In genomic region chr18:45760443-45761036, GRCh38 we compare ENCODE assay signal across 13 cellular contexts. TPM values are rescaled to one million over a fixed set of nuclear protein-coding genes. Genes with fewer than 3 reads are reported as not detected.
A peak's percentile ranks its signal among the peaks of the same experiment; 100 is the strongest.
DNase-seq lines count a peak whose midpoint lies in the region; ATAC-seq and TF ChIP-seq lines count a peak whose summit lies in the region.
"Had no signal": no experiment of that assay in that cellular context is flagged by ENCODE, and none has a peak within 500 bp of the region (broad histone marks: within the 10 kb centered on the region; RNA-seq: fewer than 3 reads in every experiment).

No MANE protein-coding gene starts in this region.

- H3K79me2 ChIP-seq in smooth muscle cell (ENCODE audit: low read depth), result no peaks in the 10 kb centered on the region

- H3K4me3 ChIP-seq in HUES64 (ENCODE audit: low read length) (peak overlapping the region; percentile 38; the same call in 1 of the 2 replicates), iPS-20b (ENCODE audit: low read length) (peak overlapping the region; percentile 41; the same call in 1 of the 2 replicates), smooth muscle cell (no peak overlapping the region)
- H3K4me3 ChIP-seq: Peyer's patch, psoas muscle had no signal

- H3K9me3 ChIP-seq in HUES64 (ENCODE audit: insufficient read depth, low read depth, low read length) (no peaks in the 10 kb centered on the region), iPS-20b (ENCODE audit: insufficient read depth, low read depth, low read length) (no peaks in the 10 kb centered on the region), smooth muscle cell (replicated peaks; ENCODE audit: low read depth) (no peaks in the 10 kb centered on the region)
- H3K9me3 ChIP-seq: Peyer's patch, psoas muscle had no signal

- TF ChIP-seq CTCF in smooth muscle cell (IDR thresholded peaks at IDR 0.05; ENCODE audit: borderline replicate concordance, insufficient read depth, poor library complexity, severe bottlenecking), result no peak

- no peak overlapping the region for H3K27ac ChIP-seq in HUES64 (ENCODE audit: low read depth, low read length)
- peak overlapping the region; percentile 4 for H3K27ac ChIP-seq in iPS-20b (ENCODE audit: low read length)
- no peak overlapping the region for H3K27ac ChIP-seq in smooth muscle cell (ENCODE audit: low read depth)
- H3K27ac ChIP-seq: Peyer's patch, psoas muscle had no signal

- H2AFZ ChIP-seq in smooth muscle cell (ENCODE audit: low read depth), result no peak overlapping the region

- H3K4me1 ChIP-seq in HUES64 (ENCODE audit: insufficient read depth, low read length), result peaks cover 14% of the 10 kb centered on the region
- H3K4me1 ChIP-seq in iPS-20b (ENCODE audit: insufficient read depth, low read length), result peaks cover 29% of the 10 kb centered on the region; the same call in 1 of the 2 replicates
- H3K4me1 ChIP-seq in smooth muscle cell (ENCODE audit: low read depth), result peaks cover 2% of the 10 kb centered on the region
- H3K4me1 ChIP-seq: Peyer's patch had no signal

- H3K27me3 ChIP-seq in HUES64 (ENCODE audit: insufficient read depth, low read length), result no peaks in the 10 kb centered on the region
- H3K27me3 ChIP-seq in iPS-20b (ENCODE audit: insufficient read depth, low read length), result no peaks in the 10 kb centered on the region
- H3K27me3 ChIP-seq in smooth muscle cell (ENCODE audit: low read depth), result no peaks in the 10 kb centered on the region
- H3K27me3 ChIP-seq: Peyer's patch had no signal

- 18% methylated on average over 5 of the region's 5 CpGs for WGBS in HUES64
- WGBS in smooth muscle cell (ENCODE audit: low lambda C conversion rate), result 37% methylated on average over 5 of the region's 5 CpGs

- peak; percentile 72 for DNase-seq in COR-L47 (lab: John Stamatoyannopoulos, UW)
- peak; percentile 98 for DNase-seq in NCI-H69 (lab: John Stamatoyannopoulos, UW)
- DNase-seq in stimulated activated naive CD8-positive, alpha-beta T cell treated with anti-CD3 and anti-CD28 coated beads, Interleukin-15, Interleukin-2, amounts not matched to agents 100 U/mL and 50 U/mL, for 24 hours, result no peak
- DNase-seq in smooth muscle cell (lab: John Stamatoyannopoulos, UW; ENCODE audit: unreplicated experiment), result no peak
- DNase-seq in central memory CD4-positive, alpha-beta T cell, result no peak
- DNase-seq: effector memory CD8-positive, alpha-beta T cell; naive B cell; NCI-H345; Peyer's patch; psoas muscle had no signal

- no peak overlapping the region for H3K4me2 ChIP-seq in smooth muscle cell

- ATAC-seq in stimulated activated naive CD8-positive, alpha-beta T cell treated with anti-CD3 and anti-CD28 coated beads, Interleukin-15, Interleukin-2, amounts not matched to agents 100 U/mL and 50 U/mL, for 24 hours, result no peak
- ATAC-seq in GM18858 (IDR thresholded peaks at IDR 0.05; ENCODE audit: unreplicated experiment), result no peak
- ATAC-seq: effector memory CD8-positive, alpha-beta T cell; psoas muscle had no signal

- no peaks in the 10 kb centered on the region for H3F3A ChIP-seq in smooth muscle cell (ENCODE audit: low read depth)

- H3K36me3 ChIP-seq in HUES64 (ENCODE audit: insufficient read depth, low read length) (no peaks in the 10 kb centered on the region), iPS-20b (ENCODE audit: insufficient read depth, low read depth, low read length) (no peaks in the 10 kb centered on the region), smooth muscle cell (ENCODE audit: low read depth) (no peaks in the 10 kb centered on the region)
- H3K36me3 ChIP-seq: Peyer's patch had no signal

- H3K9ac ChIP-seq in HUES64 (ENCODE audit: low read depth, low read length) (no peak overlapping the region), iPS-20b (ENCODE audit: low read depth, low read length) (peak overlapping the region; percentile 61; the same call in 1 of the 2 replicates), smooth muscle cell (ENCODE audit: low read depth) (no peak overlapping the region)

- H4K20me1 ChIP-seq in smooth muscle cell (ENCODE audit: low read depth), result no peaks in the 10 kb centered on the region

RNA-seq across cellular contexts. Expression of gene SLC14A1, which starts 36.6 kb away (rescaled TPM):
- polyA plus RNA-seq in HUES64 (2013, experiment 1 of 2), result not detected
- polyA plus RNA-seq in HUES64 (2013, experiment 2 of 2), result not detected
- total RNA-seq in smooth muscle cell, result 24.7 and 37.9 TPM in 2 replicates
- 13.6 and 20.0 TPM in 2 replicates for polyA plus RNA-seq in smooth muscle cell

Comparison
In these comparisons a context has a peak if more than half of its experiments do, and no peak if none do; other contexts are left out.
1. DNase-seq: peak in COR-L47 (single experiment) and NCI-H69 (single experiment); none in stimulated activated naive CD8-positive, alpha-beta T cell treated with anti-CD3 and anti-CD28 coated beads, Interleukin-15, Interleukin-2, amounts not matched to agents 100 U/mL and 50 U/mL, for 24 hours (single experiment), smooth muscle cell (single experiment) and central memory CD4-positive, alpha-beta T cell (single experiment).